2 cellular contexts compared by ENCODE assay signal in genomic region chr17:81977211-81978091, GRCh38.
TF ChIP-seq lines count a peak whose summit lies in the region.

TSS of gene ASPSCR1 (plus strand) at chr17:81977629. CDS start at chr17:81977647, 18 bp downstream.

TF ChIP-seq in A549, 52 proteins besides CTCF, POLR2A, EP300 and RAD21 (continued from another document and continues in another):
- no peak for TF ChIP-seq RARB (CRISPR knock-in tag; IDR thresholded peaks at IDR 0.05)
- TF ChIP-seq, protein P1, sequence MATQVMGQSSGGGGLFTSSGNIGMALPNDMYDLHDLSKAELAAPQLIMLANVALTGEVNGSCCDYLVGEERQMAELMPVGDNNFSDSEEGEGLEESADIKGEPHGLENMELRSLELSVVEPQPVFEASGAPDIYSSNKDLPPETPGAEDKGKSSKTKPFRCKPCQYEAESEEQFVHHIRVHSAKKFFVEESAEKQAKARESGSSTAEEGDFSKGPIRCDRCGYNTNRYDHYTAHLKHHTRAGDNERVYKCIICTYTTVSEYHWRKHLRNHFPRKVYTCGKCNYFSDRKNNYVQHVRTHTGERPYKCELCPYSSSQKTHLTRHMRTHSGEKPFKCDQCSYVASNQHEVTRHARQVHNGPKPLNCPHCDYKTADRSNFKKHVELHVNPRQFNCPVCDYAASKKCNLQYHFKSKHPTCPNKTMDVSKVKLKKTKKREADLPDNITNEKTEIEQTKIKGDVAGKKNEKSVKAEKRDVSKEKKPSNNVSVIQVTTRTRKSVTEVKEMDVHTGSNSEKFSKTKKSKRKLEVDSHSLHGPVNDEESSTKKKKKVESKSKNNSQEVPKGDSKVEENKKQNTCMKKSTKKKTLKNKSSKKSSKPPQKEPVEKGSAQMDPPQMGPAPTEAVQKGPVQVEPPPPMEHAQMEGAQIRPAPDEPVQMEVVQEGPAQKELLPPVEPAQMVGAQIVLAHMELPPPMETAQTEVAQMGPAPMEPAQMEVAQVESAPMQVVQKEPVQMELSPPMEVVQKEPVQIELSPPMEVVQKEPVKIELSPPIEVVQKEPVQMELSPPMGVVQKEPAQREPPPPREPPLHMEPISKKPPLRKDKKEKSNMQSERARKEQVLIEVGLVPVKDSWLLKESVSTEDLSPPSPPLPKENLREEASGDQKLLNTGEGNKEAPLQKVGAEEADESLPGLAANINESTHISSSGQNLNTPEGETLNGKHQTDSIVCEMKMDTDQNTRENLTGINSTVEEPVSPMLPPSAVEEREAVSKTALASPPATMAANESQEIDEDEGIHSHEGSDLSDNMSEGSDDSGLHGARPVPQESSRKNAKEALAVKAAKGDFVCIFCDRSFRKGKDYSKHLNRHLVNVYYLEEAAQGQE (IDR thresholded peaks at IDR 0.05): no peak
- no peak for TF ChIP-seq CEBPB (IDR thresholded peaks at IDR 0.05)
- TF ChIP-seq BHLHE40 (IDR thresholded peaks at IDR 0.05; ENCODE audit: low read depth, low read length): peak; percentile 96
- TF ChIP-seq, protein P2, sequence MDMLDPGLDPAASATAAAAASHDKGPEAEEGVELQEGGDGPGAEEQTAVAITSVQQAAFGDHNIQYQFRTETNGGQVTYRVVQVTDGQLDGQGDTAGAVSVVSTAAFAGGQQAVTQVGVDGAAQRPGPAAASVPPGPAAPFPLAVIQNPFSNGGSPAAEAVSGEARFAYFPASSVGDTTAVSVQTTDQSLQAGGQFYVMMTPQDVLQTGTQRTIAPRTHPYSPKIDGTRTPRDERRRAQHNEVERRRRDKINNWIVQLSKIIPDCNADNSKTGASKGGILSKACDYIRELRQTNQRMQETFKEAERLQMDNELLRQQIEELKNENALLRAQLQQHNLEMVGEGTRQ (IDR thresholded peaks at IDR 0.05): peak; percentile 90
- no peak; the same call in 1 of the 2 replicates for TF ChIP-seq GATA3 (IDR thresholded peaks at IDR 0.05; ENCODE audit: borderline replicate concordance)
- TF ChIP-seq TP53 (CRISPR knock-in tag; IDR thresholded peaks at IDR 0.05): peak; percentile 56; the same call in 1 of the 2 replicates
- peak; percentile 48; the same call in 1 of the 2 replicates for TF ChIP-seq HOXB5 (CRISPR knock-in tag; IDR thresholded peaks at IDR 0.05)
- TF ChIP-seq RNF2 (IDR thresholded peaks at IDR 0.05; ENCODE audit: borderline replicate concordance, low read depth): no peak
- 0 out of 2 replicates have a peak, but pooled peaks have one; percentile 36 for TF ChIP-seq KDM5A (IDR thresholded peaks at IDR 0.05)
- peak; percentile 100 for TF ChIP-seq MYC (IDR thresholded peaks at IDR 0.05; ENCODE audit: borderline replicate concordance, low read length)
- TF ChIP-seq, protein P3, sequence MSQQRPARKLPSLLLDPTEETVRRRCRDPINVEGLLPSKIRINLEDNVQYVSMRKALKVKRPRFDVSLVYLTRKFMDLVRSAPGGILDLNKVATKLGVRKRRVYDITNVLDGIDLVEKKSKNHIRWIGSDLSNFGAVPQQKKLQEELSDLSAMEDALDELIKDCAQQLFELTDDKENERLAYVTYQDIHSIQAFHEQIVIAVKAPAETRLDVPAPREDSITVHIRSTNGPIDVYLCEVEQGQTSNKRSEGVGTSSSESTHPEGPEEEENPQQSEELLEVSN (IDR thresholded peaks at IDR 0.05; ENCODE audit: borderline replicate concordance, low read depth): peak; percentile 87
- TF ChIP-seq, protein P4, sequence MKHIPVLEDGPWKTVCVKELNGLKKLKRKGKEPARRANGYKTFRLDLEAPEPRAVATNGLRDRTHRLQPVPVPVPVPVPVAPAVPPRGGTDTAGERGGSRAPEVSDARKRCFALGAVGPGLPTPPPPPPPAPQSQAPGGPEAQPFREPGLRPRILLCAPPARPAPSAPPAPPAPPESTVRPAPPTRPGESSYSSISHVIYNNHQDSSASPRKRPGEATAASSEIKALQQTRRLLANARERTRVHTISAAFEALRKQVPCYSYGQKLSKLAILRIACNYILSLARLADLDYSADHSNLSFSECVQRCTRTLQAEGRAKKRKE (CRISPR knock-in tag; IDR thresholded peaks at IDR 0.05; ENCODE audit: low read depth): no peak
- no peak for TF ChIP-seq HDAC2 (IDR thresholded peaks at IDR 0.05)
- TF ChIP-seq, protein P5, sequence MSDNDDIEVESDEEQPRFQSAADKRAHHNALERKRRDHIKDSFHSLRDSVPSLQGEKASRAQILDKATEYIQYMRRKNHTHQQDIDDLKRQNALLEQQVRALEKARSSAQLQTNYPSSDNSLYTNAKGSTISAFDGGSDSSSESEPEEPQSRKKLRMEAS (IDR thresholded peaks at IDR 0.05): peak; percentile 98
- TF ChIP-seq ZC3H11A (IDR thresholded peaks at IDR 0.05): no peak
- TF ChIP-seq, protein P6, sequence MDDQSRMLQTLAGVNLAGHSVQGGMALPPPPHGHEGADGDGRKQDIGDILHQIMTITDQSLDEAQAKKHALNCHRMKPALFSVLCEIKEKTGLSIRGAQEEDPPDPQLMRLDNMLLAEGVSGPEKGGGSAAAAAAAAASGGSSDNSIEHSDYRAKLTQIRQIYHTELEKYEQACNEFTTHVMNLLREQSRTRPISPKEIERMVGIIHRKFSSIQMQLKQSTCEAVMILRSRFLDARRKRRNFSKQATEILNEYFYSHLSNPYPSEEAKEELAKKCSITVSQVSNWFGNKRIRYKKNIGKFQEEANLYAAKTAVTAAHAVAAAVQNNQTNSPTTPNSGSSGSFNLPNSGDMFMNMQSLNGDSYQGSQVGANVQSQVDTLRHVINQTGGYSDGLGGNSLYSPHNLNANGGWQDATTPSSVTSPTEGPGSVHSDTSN (IDR thresholded peaks at IDR 0.05): peak; percentile 46; the same call in 1 of the 2 replicates
- TF ChIP-seq ZNF302 (CRISPR knock-in tag; IDR thresholded peaks at IDR 0.05): no peak
- TF ChIP-seq FOSB (CRISPR knock-in tag; IDR thresholded peaks at IDR 0.05): no peak
- TF ChIP-seq RFX5 (IDR thresholded peaks at IDR 0.05): peak; percentile 47; the same call in 1 of the 2 replicates
- no peak for TF ChIP-seq ZFP36 (IDR thresholded peaks at IDR 0.05; ENCODE audit: borderline replicate concordance, partially characterized antibody)
- no peak; the same call in 1 of the 2 replicates for TF ChIP-seq EHF (CRISPR knock-in tag; IDR thresholded peaks at IDR 0.05)
- TF ChIP-seq MAZ (IDR thresholded peaks at IDR 0.05; ENCODE audit: borderline replicate concordance, low read depth, low read length): 0 out of 2 replicates have a peak, but pooled peaks have one; percentile 70
- no peak for TF ChIP-seq CBX2 (IDR thresholded peaks at IDR 0.05; ENCODE audit: borderline replicate concordance, low read depth)
- TF ChIP-seq ELK1 (IDR thresholded peaks at IDR 0.05; ENCODE audit: low read depth, low read length): no peak

TF ChIP-seq in WTC11, 78 proteins besides CTCF, POLR2A, EP300 and RAD21 (continued from another document and continues in another):
- TF ChIP-seq, protein P7, sequence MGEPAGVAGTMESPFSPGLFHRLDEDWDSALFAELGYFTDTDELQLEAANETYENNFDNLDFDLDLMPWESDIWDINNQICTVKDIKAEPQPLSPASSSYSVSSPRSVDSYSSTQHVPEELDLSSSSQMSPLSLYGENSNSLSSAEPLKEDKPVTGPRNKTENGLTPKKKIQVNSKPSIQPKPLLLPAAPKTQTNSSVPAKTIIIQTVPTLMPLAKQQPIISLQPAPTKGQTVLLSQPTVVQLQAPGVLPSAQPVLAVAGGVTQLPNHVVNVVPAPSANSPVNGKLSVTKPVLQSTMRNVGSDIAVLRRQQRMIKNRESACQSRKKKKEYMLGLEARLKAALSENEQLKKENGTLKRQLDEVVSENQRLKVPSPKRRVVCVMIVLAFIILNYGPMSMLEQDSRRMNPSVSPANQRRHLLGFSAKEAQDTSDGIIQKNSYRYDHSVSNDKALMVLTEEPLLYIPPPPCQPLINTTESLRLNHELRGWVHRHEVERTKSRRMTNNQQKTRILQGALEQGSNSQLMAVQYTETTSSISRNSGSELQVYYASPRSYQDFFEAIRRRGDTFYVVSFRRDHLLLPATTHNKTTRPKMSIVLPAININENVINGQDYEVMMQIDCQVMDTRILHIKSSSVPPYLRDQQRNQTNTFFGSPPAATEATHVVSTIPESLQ (CRISPR knock-in tag; IDR thresholded peaks at IDR 0.05): no peak
- TF ChIP-seq TP53 (CRISPR knock-in tag; IDR thresholded peaks at IDR 0.05): no peak
- peak; percentile 69; the same call in 1 of the 2 replicates for TF ChIP-seq FOXP4 (CRISPR knock-in tag; IDR thresholded peaks at IDR 0.05)
- no peak for TF ChIP-seq NFYB (CRISPR knock-in tag; conservative IDR thresholded peaks at IDR 0.05; ENCODE audit: low read depth)
- peak; percentile 99 for TF ChIP-seq SP1 (CRISPR knock-in tag; conservative IDR thresholded peaks at IDR 0.05)
- no peak for TF ChIP-seq GTF2I (CRISPR knock-in tag; conservative IDR thresholded peaks at IDR 0.05)
- peak; percentile 52; the same call in 1 of the 2 replicates for TF ChIP-seq E2F5 (CRISPR knock-in tag; IDR thresholded peaks at IDR 0.05)
- no peak for TF ChIP-seq NR3C1 (CRISPR knock-in tag; conservative IDR thresholded peaks at IDR 0.05; ENCODE audit: low read depth)
- TF ChIP-seq, protein P2 (CRISPR knock-in tag; IDR thresholded peaks at IDR 0.05): peak; percentile 98
- TF ChIP-seq SMAD3 (CRISPR knock-in tag; IDR thresholded peaks at IDR 0.05; ENCODE audit: borderline replicate concordance): no peak
- TF ChIP-seq NFATC4 (CRISPR knock-in tag; IDR thresholded peaks at IDR 0.05): no peak
- TF ChIP-seq, protein P5 (CRISPR knock-in tag; IDR thresholded peaks at IDR 0.05): peak; percentile 88
- no peak for TF ChIP-seq ESRRA (CRISPR knock-in tag; IDR thresholded peaks at IDR 0.05; ENCODE audit: borderline replicate concordance)
- TF ChIP-seq ZNF263 (CRISPR knock-in tag; IDR thresholded peaks at IDR 0.05; ENCODE audit: low read depth): no peak
- TF ChIP-seq, protein P8, sequence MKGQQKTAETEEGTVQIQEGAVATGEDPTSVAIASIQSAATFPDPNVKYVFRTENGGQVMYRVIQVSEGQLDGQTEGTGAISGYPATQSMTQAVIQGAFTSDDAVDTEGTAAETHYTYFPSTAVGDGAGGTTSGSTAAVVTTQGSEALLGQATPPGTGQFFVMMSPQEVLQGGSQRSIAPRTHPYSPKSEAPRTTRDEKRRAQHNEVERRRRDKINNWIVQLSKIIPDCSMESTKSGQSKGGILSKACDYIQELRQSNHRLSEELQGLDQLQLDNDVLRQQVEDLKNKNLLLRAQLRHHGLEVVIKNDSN (CRISPR knock-in tag; IDR thresholded peaks at IDR 0.05): peak; percentile 96
- TF ChIP-seq, protein P9, sequence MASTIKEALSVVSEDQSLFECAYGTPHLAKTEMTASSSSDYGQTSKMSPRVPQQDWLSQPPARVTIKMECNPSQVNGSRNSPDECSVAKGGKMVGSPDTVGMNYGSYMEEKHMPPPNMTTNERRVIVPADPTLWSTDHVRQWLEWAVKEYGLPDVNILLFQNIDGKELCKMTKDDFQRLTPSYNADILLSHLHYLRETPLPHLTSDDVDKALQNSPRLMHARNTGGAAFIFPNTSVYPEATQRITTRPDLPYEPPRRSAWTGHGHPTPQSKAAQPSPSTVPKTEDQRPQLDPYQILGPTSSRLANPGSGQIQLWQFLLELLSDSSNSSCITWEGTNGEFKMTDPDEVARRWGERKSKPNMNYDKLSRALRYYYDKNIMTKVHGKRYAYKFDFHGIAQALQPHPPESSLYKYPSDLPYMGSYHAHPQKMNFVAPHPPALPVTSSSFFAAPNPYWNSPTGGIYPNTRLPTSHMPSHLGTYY (CRISPR knock-in tag; IDR thresholded peaks at IDR 0.05): no peak
- TF ChIP-seq STAT6 (CRISPR knock-in tag; conservative IDR thresholded peaks at IDR 0.05; ENCODE audit: low read depth): no peak
- TF ChIP-seq EMX1 (CRISPR knock-in tag; IDR thresholded peaks at IDR 0.05): no peak
- TF ChIP-seq HMGA2 (CRISPR knock-in tag; IDR thresholded peaks at IDR 0.05): no peak
